ENCODE assay signal across 14 cellular contexts in the genomic region with DNA sequence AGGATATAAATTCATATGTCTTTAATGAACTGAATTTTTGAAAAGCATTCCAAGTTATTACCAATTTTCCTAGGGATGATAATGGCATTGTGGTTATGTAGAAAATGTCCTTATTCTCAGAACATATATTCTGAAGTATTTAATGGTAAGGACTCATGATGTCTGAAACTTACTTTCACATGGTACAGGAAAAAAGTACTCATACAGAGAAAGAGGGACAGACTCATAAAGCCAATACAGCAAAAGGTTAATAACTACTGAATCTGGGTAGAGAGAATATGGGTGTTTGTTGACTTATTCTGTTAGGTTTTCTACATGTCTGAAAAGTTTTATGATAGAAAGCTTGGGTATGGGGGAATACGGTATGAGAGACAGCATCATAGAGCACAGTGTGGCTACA.
DNase-seq lines count a peak whose midpoint lies in the region; ATAC-seq and TF ChIP-seq lines count a peak whose summit lies in the region.
"Had no signal": no experiment of that assay in that cellular context is flagged by ENCODE, and none has a peak within 500 bp of the region (broad histone marks: within the 10 kb centered on the region; RNA-seq: fewer than 3 reads in every experiment).

No MANE protein-coding gene starts in this region.

- H3K36me3 ChIP-seq in H7 (replicated peaks; ENCODE audit: control insufficient read depth, insufficient read depth, low read length) = no peaks in the 10 kb centered on the region
- H3K36me3 ChIP-seq: uterus had no signal

- H3K36me3 Mint-ChIP-seq in activated T-cell treated with anti-CD3 and anti-CD28 coated beads, Interleukin-2, amount 50 U/mL, for 24 hours (ENCODE audit: low read depth) = peaks cover 3% of the 10 kb centered on the region
- no peaks in the 10 kb centered on the region for H3K36me3 Mint-ChIP-seq in stimulated activated effector memory CD8-positive, alpha-beta T cell treated with anti-CD3 and anti-CD28 coated beads, Interleukin-12 subunit alpha, Interleukin-12 subunit beta, amount 100 ng/mL, for 72 hours
- no peaks in the 10 kb centered on the region for H3K36me3 Mint-ChIP-seq in Calu3 (ENCODE audit: insufficient read depth, unreplicated experiment)
- no peaks in the 10 kb centered on the region for H3K36me3 Mint-ChIP-seq in MCF 10A (ENCODE audit: insufficient read depth, unreplicated experiment)

- H3K9me3 Mint-ChIP-seq in activated T-cell treated with anti-CD3 and anti-CD28 coated beads, Interleukin-2, amount 50 U/mL, for 24 hours = no peaks in the 10 kb centered on the region
- H3K9me3 Mint-ChIP-seq in stimulated activated effector memory CD8-positive, alpha-beta T cell treated with anti-CD3 and anti-CD28 coated beads, Interleukin-12 subunit alpha, Interleukin-12 subunit beta, amount 100 ng/mL, for 72 hours = no peaks in the 10 kb centered on the region
- H3K9me3 Mint-ChIP-seq in Calu3 (ENCODE audit: low read depth, unreplicated experiment) (no peaks in the 10 kb centered on the region), MCF 10A (ENCODE audit: unreplicated experiment) (no peaks in the 10 kb centered on the region)

- BruUV-seq in Calu3 (replicated peaks; lab: Mats Ljungman, UMichigan) (no TSS peak), MCF 10A (replicated peaks; lab: Mats Ljungman, UMichigan) (no TSS peak)

- peaks cover 35% of the 10 kb centered on the region for H3K4me1 Mint-ChIP-seq in activated T-cell treated with anti-CD3 and anti-CD28 coated beads, Interleukin-2, amount 50 U/mL, for 24 hours (ENCODE audit: low read depth)
- H3K4me1 Mint-ChIP-seq in stimulated activated effector memory CD8-positive, alpha-beta T cell treated with anti-CD3 and anti-CD28 coated beads, Interleukin-12 subunit alpha, Interleukin-12 subunit beta, amount 100 ng/mL, for 72 hours = peaks cover 17% of the 10 kb centered on the region
- H3K4me1 Mint-ChIP-seq in Calu3 (ENCODE audit: low read depth, unreplicated experiment) = no peaks in the 10 kb centered on the region
- H3K4me1 Mint-ChIP-seq in MCF 10A (ENCODE audit: insufficient read depth, unreplicated experiment) = peaks cover 6% of the 10 kb centered on the region

- CTCF ChIA-PET in Calu3 (lab: Charles Lee) = interaction anchor here (1.5 kb wide), 1 partner anchor 13 kb away, joined by 3 read pairs; no protein-coding TSS in a partner anchor
- CTCF ChIA-PET in MCF 10A (lab: Yijun Ruan, JAX) = no interaction called here

- POLR2A ChIA-PET in MCF 10A (lab: Yijun Ruan, JAX) = interaction anchor here (1.3 to 2.2 kb wide), 3 partner anchors 12 to 84 kb away, joined by 5 to 10 read pairs (median 6); a partner anchor contains a TSS

- no peak overlapping the region for H3K4me3 ChIP-seq in H7 (ENCODE audit: insufficient read depth, low read depth, low read length)
- H3K4me3 ChIP-seq: psoas muscle, uterus had no signal

- ATAC-seq in GM21825 (IDR thresholded peaks at IDR 0.05; ENCODE audit: unreplicated experiment) (peak; percentile 58), HG03432 (IDR thresholded peaks at IDR 0.05; ENCODE audit: unreplicated experiment) (peak; percentile 82)
- peak; percentile 92 for ATAC-seq in stimulated activated effector memory CD8-positive, alpha-beta T cell treated with anti-CD3 and anti-CD28 coated beads, Interleukin-12 subunit alpha, Interleukin-12 subunit beta, amount 100 ng/mL, for 72 hours
- ATAC-seq: psoas muscle had no signal

- TF ChIP-seq CTCF in Calu3 (IDR thresholded peaks at IDR 0.05; ENCODE audit: unreplicated experiment) (no peak), MCF 10A (IDR thresholded peaks at IDR 0.05; ENCODE audit: unreplicated experiment) (no peak)

- peak overlapping the region; percentile 11 for H3K4me3 Mint-ChIP-seq in activated T-cell treated with anti-CD3 and anti-CD28 coated beads, Interleukin-2, amount 50 U/mL, for 24 hours
- peak overlapping the region; percentile 37 for H3K4me3 Mint-ChIP-seq in stimulated activated effector memory CD8-positive, alpha-beta T cell treated with anti-CD3 and anti-CD28 coated beads, Interleukin-12 subunit alpha, Interleukin-12 subunit beta, amount 100 ng/mL, for 72 hours
- H3K4me3 Mint-ChIP-seq in Calu3 (ENCODE audit: low read depth, unreplicated experiment) (no peak overlapping the region), MCF 10A (ENCODE audit: unreplicated experiment) (no peak overlapping the region)

- no peak for DNase-seq in activated T-cell treated with anti-CD3 and anti-CD28 coated beads, Interleukin-2, amount 50 U/mL, for 24 hours
- no peak for DNase-seq in activated T-cell treated with anti-CD3 and anti-CD28 coated beads, Interleukin-2, amount 50 U/mL, for 1 hour
- DNase-seq in stimulated activated effector memory CD8-positive, alpha-beta T cell treated with anti-CD3 and anti-CD28 coated beads, Interleukin-12 subunit alpha, Interleukin-12 subunit beta, amount 100 ng/mL, for 72 hours (ENCODE audit: low spot score in 2 of 2) = no peak
- DNase-seq in H7 (no peak), Calu3 (no peak), MCF 10A (ENCODE audit: unreplicated experiment) (no peak)
- DNase-seq: Caco-2; effector memory CD4-positive, alpha-beta T cell; NCI-H1930; psoas muscle; stimulated activated CD4-positive, alpha-beta T cell treated with anti-CD3 and anti-CD28 coated beads, Interleukin-1b, Interleukin-23, amount 100 ng/mL, for 48 hours; uterus had no signal

- H3K27me3 Mint-ChIP-seq in activated T-cell treated with anti-CD3 and anti-CD28 coated beads, Interleukin-2, amount 50 U/mL, for 24 hours = no peaks in the 10 kb centered on the region
- H3K27me3 Mint-ChIP-seq in Calu3 (ENCODE audit: unreplicated experiment) (no peaks in the 10 kb centered on the region), MCF 10A (ENCODE audit: insufficient read depth, unreplicated experiment) (no peaks in the 10 kb centered on the region)

- H3K27ac Mint-ChIP-seq in activated T-cell treated with anti-CD3 and anti-CD28 coated beads, Interleukin-2, amount 50 U/mL, for 24 hours = peak overlapping the region; percentile 80
- peak overlapping the region; percentile 17 for H3K27ac Mint-ChIP-seq in stimulated activated effector memory CD8-positive, alpha-beta T cell treated with anti-CD3 and anti-CD28 coated beads, Interleukin-12 subunit alpha, Interleukin-12 subunit beta, amount 100 ng/mL, for 72 hours
- H3K27ac Mint-ChIP-seq in Calu3 (ENCODE audit: unreplicated experiment) = no peak overlapping the region
- H3K27ac Mint-ChIP-seq in MCF 10A (ENCODE audit: low read depth, unreplicated experiment) = no peak overlapping the region

- H3K27me3 ChIP-seq in H7 (ENCODE audit: control insufficient read depth, insufficient read depth, low read length) = no peaks in the 10 kb centered on the region
- H3K27me3 ChIP-seq: uterus had no signal

- intact Hi-C loops in Calu3 (cut with micrococcal nuclease; ENCODE audit: unreplicated experiment) (no loop called here), MCF 10A (cut with micrococcal nuclease) (no loop called here)

Comparison
In these comparisons a context has a peak if more than half of its experiments do, and no peak if none do; other contexts are left out.
1. H3K27ac Mint-ChIP-seq: peak in activated T-cell treated with anti-CD3 and anti-CD28 coated beads, Interleukin-2, amount 50 U/mL, for 24 hours (single experiment) and stimulated activated effector memory CD8-positive, alpha-beta T cell treated with anti-CD3 and anti-CD28 coated beads, Interleukin-12 subunit alpha, Interleukin-12 subunit beta, amount 100 ng/mL, for 72 hours (single experiment); none in Calu3 (single experiment) and MCF 10A (single experiment).
2. H3K4me3 Mint-ChIP-seq: peak in activated T-cell treated with anti-CD3 and anti-CD28 coated beads, Interleukin-2, amount 50 U/mL, for 24 hours (single experiment) and stimulated activated effector memory CD8-positive, alpha-beta T cell treated with anti-CD3 and anti-CD28 coated beads, Interleukin-12 subunit alpha, Interleukin-12 subunit beta, amount 100 ng/mL, for 72 hours (single experiment); none in Calu3 (single experiment) and MCF 10A (single experiment).
3. Peak in every context shown above with its lines, with median percentiles within 50 percentile points of each other: ATAC-seq.